Comparison of ENCODE assay signal across 9 cellular contexts in the genomic region with DNA sequence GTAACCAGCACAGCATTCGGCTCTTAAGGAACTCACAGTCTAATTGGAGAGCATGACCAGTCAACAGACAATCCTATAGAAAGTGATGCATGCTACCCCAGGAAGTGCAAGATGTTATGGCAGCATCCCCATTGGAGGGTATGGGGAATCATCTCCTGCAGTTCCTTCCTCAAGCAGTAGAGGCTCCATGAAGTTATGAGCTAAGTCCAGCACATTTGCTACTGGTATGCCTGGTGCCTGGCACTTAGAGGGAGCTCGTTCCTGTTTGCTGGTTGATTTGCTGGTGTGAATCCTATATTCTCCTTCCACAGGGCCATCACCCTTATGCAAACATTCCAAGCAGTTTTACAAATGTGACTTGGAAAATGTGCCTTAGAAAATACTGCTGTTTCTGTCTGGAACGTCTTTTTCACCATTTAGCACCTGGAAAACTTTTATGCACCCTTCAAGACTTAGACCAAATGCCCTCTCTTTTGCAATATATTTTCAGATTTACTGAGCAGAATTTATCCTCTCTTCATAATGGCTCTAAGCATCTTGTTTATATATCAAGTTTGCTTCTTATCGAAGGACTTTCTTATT.
DNase-seq lines count a peak whose midpoint lies in the region; ATAC-seq and TF ChIP-seq lines count a peak whose summit lies in the region.
"Had no signal": no experiment of that assay in that cellular context is flagged by ENCODE, and none has a peak within 500 bp of the region (broad histone marks: within the 10 kb centered on the region; RNA-seq: fewer than 3 reads in every experiment).

No MANE protein-coding gene starts in this region.

- no peaks in the 10 kb centered on the region for H3K36me3 Mint-ChIP-seq in activated naive CD4-positive, alpha-beta T cell treated with anti-CD3 and anti-CD28 coated beads for 36 hours (ENCODE audit: low read depth)
- H3K36me3 Mint-ChIP-seq: IgD-negative memory B cell had no signal

- no peak overlapping the region for H3K4me3 Mint-ChIP-seq in activated naive CD4-positive, alpha-beta T cell treated with anti-CD3 and anti-CD28 coated beads for 36 hours
- H3K4me3 Mint-ChIP-seq: IgD-negative memory B cell had no signal

- H3K27ac ChIP-seq in right lobe of liver, result no peak overlapping the region

- TF ChIP-seq CTCF in right lobe of liver (IDR thresholded peaks at IDR 0.05), result peak; percentile 31 to 47 (median 38)

- TF ChIP-seq POLR2A in right lobe of liver (IDR thresholded peaks at IDR 0.05), result no peak

- no peaks in the 10 kb centered on the region for H3K9me3 Mint-ChIP-seq in activated naive CD4-positive, alpha-beta T cell treated with anti-CD3 and anti-CD28 coated beads for 36 hours

- DNase-seq in CD1c-positive myeloid dendritic cell (ENCODE audit: extremely low spot score) (peak; percentile 49), NCI-H2107 treated with DMSO at 0.1 percent for 48 hours (lab: John Stamatoyannopoulos, UW; ENCODE audit: unreplicated experiment) (peak; percentile 10), amniotic epithelial cell (ENCODE audit: low read depth) (peak; percentile 3), right lobe of liver (no peak), anterior cingulate cortex (lab: John Stamatoyannopoulos, UW) (no peak)
- DNase-seq in activated naive CD4-positive, alpha-beta T cell treated with anti-CD3 and anti-CD28 coated beads for 36 hours, result no peak

- H3K36me3 ChIP-seq in right lobe of liver, result no peaks in the 10 kb centered on the region

- intact Hi-C loops in right lobe of liver (cut with DNase I), result loop anchor here in 1 of 2 donors (10.0 kb wide), 1 partner anchor 202 kb away; no protein-coding TSS in a partner anchor
- intact Hi-C loops in activated naive CD4-positive, alpha-beta T cell treated with anti-CD3 and anti-CD28 coated beads for 36 hours (cut with micrococcal nuclease), result loop anchor here (5.0 kb wide), 1 partner anchor 624 kb away; no protein-coding TSS in a partner anchor

- H3K27ac Mint-ChIP-seq in activated naive CD4-positive, alpha-beta T cell treated with anti-CD3 and anti-CD28 coated beads for 36 hours, result no peak overlapping the region
- H3K27ac Mint-ChIP-seq: IgD-negative memory B cell had no signal

- peak; percentile 70 for ATAC-seq in GM21619 (IDR thresholded peaks at IDR 0.05; ENCODE audit: unreplicated experiment)
- ATAC-seq in right lobe of liver, result peak; percentile 72 to 85 (median 80)
- no peak for ATAC-seq in HG03196 (IDR thresholded peaks at IDR 0.05; ENCODE audit: unreplicated experiment)

- H3K27me3 ChIP-seq in right lobe of liver, result no peaks in the 10 kb centered on the region

- H3K27me3 Mint-ChIP-seq in activated naive CD4-positive, alpha-beta T cell treated with anti-CD3 and anti-CD28 coated beads for 36 hours (ENCODE audit: low read depth), result peaks cover 20% of the 10 kb centered on the region

- H3K4me3 ChIP-seq in right lobe of liver, result no peak overlapping the region

- no peaks in the 10 kb centered on the region for H3K9me3 ChIP-seq in right lobe of liver

- CTCF ChIA-PET in activated naive CD4-positive, alpha-beta T cell treated with anti-CD3 and anti-CD28 coated beads for 36 hours (lab: Charles Lee), result interaction anchor here (0.5 to 1.5 kb wide), 7 partner anchors 8 to 202 kb away, joined by 3 to 4 read pairs (median 3); no protein-coding TSS in a partner anchor

- WGBS in right lobe of liver (ENCODE audit: insufficient coverage, low coverage, low lambda C conversion rate, missing lambda C conversion rate), result 32% methylated on average over 4 of the region's 4 CpGs

- no peaks in the 10 kb centered on the region for H3K4me1 Mint-ChIP-seq in activated naive CD4-positive, alpha-beta T cell treated with anti-CD3 and anti-CD28 coated beads for 36 hours (ENCODE audit: low read depth)

- H3K4me1 ChIP-seq in right lobe of liver, result no peaks in the 10 kb centered on the region

Comparison
In these comparisons a context has a peak if more than half of its experiments do, and no peak if none do; other contexts are left out.
1. DNase-seq: peak in CD1c-positive myeloid dendritic cell (single experiment), NCI-H2107 treated with DMSO at 0.1 percent for 48 hours (single experiment) and amniotic epithelial cell (single experiment); none in right lobe of liver (0 of 3), activated naive CD4-positive, alpha-beta T cell treated with anti-CD3 and anti-CD28 coated beads for 36 hours (single experiment) and anterior cingulate cortex (0 of 58).